ENCODE assay signal across 16 cellular contexts in the genomic region with DNA sequence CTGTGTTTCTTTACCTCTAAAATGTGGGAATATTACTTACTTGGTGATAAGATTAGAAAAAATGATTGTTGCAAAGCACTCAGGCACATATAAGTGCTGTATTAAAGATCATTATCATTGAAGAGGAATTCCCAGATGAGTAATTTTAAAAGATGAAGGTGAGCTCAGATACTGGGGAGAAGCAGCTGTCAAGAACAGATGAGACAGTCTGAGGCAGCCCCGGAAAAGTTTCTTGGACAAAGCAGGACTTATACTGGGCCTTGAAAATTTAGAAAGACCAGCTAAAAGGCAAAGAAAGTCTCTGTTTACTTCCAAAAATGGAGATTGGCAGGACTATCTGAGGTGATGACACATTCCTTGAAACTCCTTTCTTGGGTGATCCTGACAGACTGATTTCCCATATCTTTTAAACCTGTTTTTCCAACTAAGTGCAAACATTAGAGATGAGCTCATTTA.
DNase-seq lines count a peak whose midpoint lies in the region; ATAC-seq and TF ChIP-seq lines count a peak whose summit lies in the region.
"Had no signal": no experiment of that assay in that cellular context is flagged by ENCODE, and none has a peak within 500 bp of the region (broad histone marks: within the 10 kb centered on the region; RNA-seq: fewer than 3 reads in every experiment).

No MANE protein-coding gene starts in this region.

- no peak overlapping the region for H2AK5ac ChIP-seq in mesenchymal stem cell (ENCODE audit: low read length, severe bottlenecking)

- CTCF ChIA-PET in Calu3 (lab: Charles Lee) = no interaction called here

- no peak overlapping the region for H3K27ac ChIP-seq in mesenchymal stem cell (ENCODE audit: low read length, poor library complexity, severe bottlenecking)
- H3K27ac ChIP-seq in tibial artery = no peak overlapping the region
- H3K27ac ChIP-seq: uterus had no signal

- H3K27ac Mint-ChIP-seq in Calu3 (ENCODE audit: unreplicated experiment) = peak overlapping the region; percentile 67
- H3K27ac Mint-ChIP-seq: activated T-cell treated with anti-CD3 and anti-CD28 coated beads, Interleukin-2, amount 50 U/mL, for 24 hours; nephron progenitor cell had no signal

- no peaks in the 10 kb centered on the region for H3K9me3 Mint-ChIP-seq in Calu3 (ENCODE audit: low read depth, unreplicated experiment)
- H3K9me3 Mint-ChIP-seq: activated T-cell treated with anti-CD3 and anti-CD28 coated beads, Interleukin-2, amount 50 U/mL, for 24 hours; nephron progenitor cell had no signal

- no peak overlapping the region for H3K4me3 Mint-ChIP-seq in Calu3 (ENCODE audit: low read depth, unreplicated experiment)
- H3K4me3 Mint-ChIP-seq: activated T-cell treated with anti-CD3 and anti-CD28 coated beads, Interleukin-2, amount 50 U/mL, for 24 hours; nephron progenitor cell had no signal

- H2AFZ ChIP-seq in mesenchymal stem cell (ENCODE audit: low read depth, low read length) = no peak overlapping the region

- TF ChIP-seq CTCF in Calu3 (IDR thresholded peaks at IDR 0.05; ENCODE audit: unreplicated experiment) (no peak), tibial artery (IDR thresholded peaks at IDR 0.05) (no peak)

- no TSS peak for BruUV-seq in Calu3 (replicated peaks; lab: Mats Ljungman, UMichigan)

- H3K4me2 ChIP-seq in mesenchymal stem cell (ENCODE audit: low read length, poor library complexity, severe bottlenecking) = no peak overlapping the region

- H3K36me3 Mint-ChIP-seq in Calu3 (ENCODE audit: insufficient read depth, unreplicated experiment) = no peaks in the 10 kb centered on the region

- WGBS in mesenchymal stem cell = 89% methylated on average over 1 of the region's 1 CpG

- no peak overlapping the region for H3K14ac ChIP-seq in mesenchymal stem cell (ENCODE audit: low read length in 2 of 2)

- intact Hi-C loops in Calu3 (cut with micrococcal nuclease; ENCODE audit: unreplicated experiment) (no loop called here), tibial artery (cut with DNase I; ENCODE audit: low total_unique reads) (no loop called here)

- no peak for DNase-seq in Calu3
- no peak for DNase-seq in mesenchymal stem cell
- DNase-seq in NCI-H1092 (lab: John Stamatoyannopoulos, UW) = no peak
- no peak for DNase-seq in stimulated activated CD4-positive, alpha-beta T cell treated with anti-CD3 and anti-CD28 coated beads, Interleukin-2, amount 100 ng/mL, for 48 hours
- no peak for DNase-seq in tibial artery
- DNase-seq in NCI-H69 (lab: John Stamatoyannopoulos, UW) = no peak
- DNase-seq: activated T-cell treated with anti-CD3 and anti-CD28 coated beads, Interleukin-2, amount 50 U/mL, for 24 hours; DND-41; effector memory CD4-positive, alpha-beta T cell; head of caudate nucleus; left lung; NCI-H146; nephron progenitor cell; uterus had no signal

- H2BK15ac ChIP-seq in mesenchymal stem cell (ENCODE audit: low read depth, poor library complexity, severe bottlenecking) = no peak overlapping the region

- H3K27me3 ChIP-seq in mesenchymal stem cell (ENCODE audit: control insufficient read depth in 1 of 2, insufficient read depth in 1 of 2, low read length in 2 of 2) (no peaks in the 10 kb centered on the region), tibial artery (no peaks in the 10 kb centered on the region)
- H3K27me3 ChIP-seq: left lung, uterus had no signal

- H2BK5ac ChIP-seq in mesenchymal stem cell (ENCODE audit: low read depth, low read length, poor library complexity, severe bottlenecking) = no peak overlapping the region

- H3K36me3 ChIP-seq in mesenchymal stem cell (ENCODE audit: control insufficient read depth in 1 of 2, insufficient read depth in 2 of 2, low read depth in 1 of 2, low read length in 2 of 2) (no peaks in the 10 kb centered on the region), tibial artery (no peaks in the 10 kb centered on the region)
- H3K36me3 ChIP-seq: left lung, uterus had no signal

- H3K23ac ChIP-seq in mesenchymal stem cell (ENCODE audit: low read length in 2 of 2) = no peak overlapping the region

- H3K4me1 Mint-ChIP-seq in Calu3 (ENCODE audit: low read depth, unreplicated experiment) = peaks cover 23% of the 10 kb centered on the region

- H4K91ac ChIP-seq in mesenchymal stem cell (ENCODE audit: low read length) = no peak overlapping the region

- no peaks in the 10 kb centered on the region for H3K27me3 Mint-ChIP-seq in Calu3 (ENCODE audit: unreplicated experiment)
- H3K27me3 Mint-ChIP-seq: activated T-cell treated with anti-CD3 and anti-CD28 coated beads, Interleukin-2, amount 50 U/mL, for 24 hours had no signal

- no peak overlapping the region for H3K4me3 ChIP-seq in mesenchymal stem cell (ENCODE audit: insufficient read depth in 1 of 2, low read depth in 1 of 2, low read length in 2 of 2)
- no peak overlapping the region for H3K4me3 ChIP-seq in tibial artery
- H3K4me3 ChIP-seq: left lung, uterus had no signal

- no peak overlapping the region for H3K4ac ChIP-seq in mesenchymal stem cell (ENCODE audit: low read depth in 1 of 2, low read length in 2 of 2)

- H3K79me1 ChIP-seq in mesenchymal stem cell (replicated peaks; ENCODE audit: low read length, poor library complexity, severe bottlenecking) = no peaks in the 10 kb centered on the region

- ATAC-seq in HG03025 (IDR thresholded peaks at IDR 0.05; ENCODE audit: low FRiP score, unreplicated experiment) (peak; percentile 26), SK-N-SH treated with all-trans-retinoic acid at 6 μM for 48 hours (no peak)

- H2BK12ac ChIP-seq in mesenchymal stem cell (ENCODE audit: low read length in 2 of 2) = no peak overlapping the region

- H3K18ac ChIP-seq in mesenchymal stem cell (ENCODE audit: low read depth in 1 of 2, low read length in 2 of 2) = no peak overlapping the region

- no peaks in the 10 kb centered on the region for H3K9me3 ChIP-seq in mesenchymal stem cell (ENCODE audit: control insufficient read depth, low read length)
- H3K9me3 ChIP-seq in tibial artery = no peaks in the 10 kb centered on the region
- H3K9me3 ChIP-seq: left lung, uterus had no signal

- no peak overlapping the region for H2BK120ac ChIP-seq in mesenchymal stem cell (ENCODE audit: low read depth, low read length)

- H3K4me1 ChIP-seq in mesenchymal stem cell (ENCODE audit: control insufficient read depth, insufficient read depth, low read depth, low read length) (no peaks in the 10 kb centered on the region), tibial artery (peaks cover 0 to 6% (median 0%) of the 10 kb centered on the region in 4 donors)
- H3K4me1 ChIP-seq: uterus had no signal

- no peak overlapping the region for H4K8ac ChIP-seq in mesenchymal stem cell (ENCODE audit: low read length)

- H3K9ac ChIP-seq in mesenchymal stem cell (ENCODE audit: low read length) = peak overlapping the region; percentile 1

TF ChIP-seq in SK-N-SH treated with all-trans-retinoic acid at 6 μM for 48 hours, 23 proteins besides CTCF, POLR2A, EP300 and RAD21:
- peak; percentile 60 for TF ChIP-seq ISL1 (CRISPR knock-in tag; IDR thresholded peaks at IDR 0.05)
- TF ChIP-seq PPARA (CRISPR knock-in tag; IDR thresholded peaks at IDR 0.05; ENCODE audit: borderline replicate concordance) = no peak
